In genomic region chr6:3762359-3762758, GRCh38 we compare ENCODE assay signal across 20 cellular contexts. TPM values are rescaled to one million over a fixed set of nuclear protein-coding genes. Genes with fewer than 3 reads are reported as not detected.
DNase-seq lines count a peak whose midpoint lies in the region; ATAC-seq and TF ChIP-seq lines count a peak whose summit lies in the region.
"Had no signal": no experiment of that assay in that cellular context is flagged by ENCODE, and none has a peak within 500 bp of the region (broad histone marks: within the 10 kb centered on the region; RNA-seq: fewer than 3 reads in every experiment).

No MANE protein-coding gene starts in this region.

- H3K4me1 ChIP-seq in endodermal cell (ENCODE audit: control insufficient read depth, insufficient read depth, low read length) (no peaks in the 10 kb centered on the region), right lobe of liver (peaks cover 0 to 13% (median 0%) of the 10 kb centered on the region in 4 donors)
- H3K4me1 ChIP-seq: HAP-1 had no signal

- no peaks in the 10 kb centered on the region for H3K9me3 Mint-ChIP-seq in endodermal cell
- H3K9me3 Mint-ChIP-seq: CD4-positive, CD25-positive, alpha-beta regulatory T cell; CD8-positive, alpha-beta memory T cell had no signal

- H3K36me3 ChIP-seq in endodermal cell (ENCODE audit: control insufficient read depth, insufficient read depth, low read length) (no peaks in the 10 kb centered on the region), right lobe of liver (no peaks in the 10 kb centered on the region)
- H3K36me3 ChIP-seq: BLaER1 treated with 17β-estradiol and CSF1 and Interleukin-3, amounts not matched to agents 10 nM and 100 nM; HAP-1 had no signal

- no peak for TF ChIP-seq POLR2A in right lobe of liver (IDR thresholded peaks at IDR 0.05)

- CTCF ChIA-PET in GM10248 (lab: Yijun Ruan, JAX): no interaction called here

- H3K9me3 ChIP-seq in endodermal cell (ENCODE audit: control insufficient read depth, low read length) (no peaks in the 10 kb centered on the region), right lobe of liver (no peaks in the 10 kb centered on the region)
- H3K9me3 ChIP-seq: HAP-1 had no signal

- peak; percentile 12 to 65 (median 22) for ATAC-seq in right lobe of liver
- ATAC-seq in HG02759 (IDR thresholded peaks at IDR 0.05; ENCODE audit: unreplicated experiment): no peak

- WGBS in endodermal cell (ENCODE audit: insufficient coverage in 1 of 2, insufficient read length in 1 of 2), 2 experiments: 94 to 96% methylated on average over 13 to 15 of the region's 15 CpGs
- 67% methylated on average over 6 of the region's 15 CpGs for WGBS in right lobe of liver (ENCODE audit: insufficient coverage, low coverage, low lambda C conversion rate, missing lambda C conversion rate)

- H3K4me3 ChIP-seq in LNCaP clone FGC (ENCODE audit: low read depth, low read length) (no peak overlapping the region), endodermal cell (ENCODE audit: low read length) (no peak overlapping the region), right lobe of liver (no peak overlapping the region)
- H3K4me3 ChIP-seq: BLaER1 treated with 17β-estradiol and CSF1 and Interleukin-3, amounts not matched to agents 10 nM and 100 nM; GM23248; HAP-1 had no signal

- peaks cover 4% of the 10 kb centered on the region for H3K4me1 Mint-ChIP-seq in endodermal cell
- H3K4me1 Mint-ChIP-seq: CD4-positive, CD25-positive, alpha-beta regulatory T cell; CD8-positive, alpha-beta memory T cell had no signal

- intact Hi-C loops in right lobe of liver (cut with DNase I): no loop called here

- TF ChIP-seq CTCF in C4-2B (conservative IDR thresholded peaks at IDR 0.05) (no peak), LNCaP clone FGC (IDR thresholded peaks at IDR 0.05; ENCODE audit: control insufficient read depth, extremely low read depth, insufficient read depth) (no peak), endodermal cell (conservative IDR thresholded peaks at IDR 0.05) (no peak), right lobe of liver (IDR thresholded peaks at IDR 0.05) (no peak), GM10248 (IDR thresholded peaks at IDR 0.05; ENCODE audit: control extremely low read depth, extremely low read depth, low read depth, missing control alignments) (no peak)

- no peaks in the 10 kb centered on the region for H3K36me3 Mint-ChIP-seq in endodermal cell (ENCODE audit: low read depth)
- H3K36me3 Mint-ChIP-seq: CD4-positive, CD25-positive, alpha-beta regulatory T cell; CD8-positive, alpha-beta memory T cell had no signal

- DNase-seq in LNCaP clone FGC (ENCODE audit: low read depth) (peak; percentile 39), endodermal cell (peak; percentile 18), right lobe of liver (no peak), G401 (ENCODE audit: low spot score) (no peak), GM10248 (ENCODE audit: extremely low spot score) (no peak), ureter (ENCODE audit: low spot score) (no peak)
- DNase-seq: 8988T; CD4-positive, CD25-positive, alpha-beta regulatory T cell; CD8-positive, alpha-beta memory T cell; COR-L47; DMS 273 treated with DMSO at 0.1 percent for 48 hours; DMS53; DND-41; EL; GM23248 had no signal

- H3K27me3 Mint-ChIP-seq in endodermal cell (ENCODE audit: insufficient read depth): no peaks in the 10 kb centered on the region
- H3K27me3 Mint-ChIP-seq: B cell had no signal

- POLR2A ChIA-PET in GM10248 (lab: Yijun Ruan, JAX): no interaction called here

- no peak overlapping the region for H3K4me3 Mint-ChIP-seq in endodermal cell
- H3K4me3 Mint-ChIP-seq: B cell; CD4-positive, CD25-positive, alpha-beta regulatory T cell; CD8-positive, alpha-beta memory T cell had no signal

- H3K27ac Mint-ChIP-seq in endodermal cell: no peak overlapping the region
- H3K27ac Mint-ChIP-seq: B cell had no signal

- H3K27me3 ChIP-seq in endodermal cell (ENCODE audit: control insufficient read depth, insufficient read depth, low read length, poor library complexity, severe bottlenecking) (no peaks in the 10 kb centered on the region), right lobe of liver (no peaks in the 10 kb centered on the region)
- H3K27me3 ChIP-seq: BLaER1 treated with 17β-estradiol and CSF1 and Interleukin-3, amounts not matched to agents 10 nM and 100 nM had no signal

- in situ Hi-C loops in G401 (cut with HindIII; ENCODE audit: low sequenced_read_pairs): no loop called here

- H3K27ac ChIP-seq in C4-2B (peak overlapping the region; percentile 76), endodermal cell (ENCODE audit: low read depth, low read length) (no peak overlapping the region), right lobe of liver (no peak overlapping the region)
- H3K27ac ChIP-seq: BLaER1 treated with 17β-estradiol and CSF1 and Interleukin-3, amounts not matched to agents 10 nM and 100 nM; GM23248 had no signal

- H3K9ac ChIP-seq in endodermal cell (ENCODE audit: extremely low read depth, low read length, poor library complexity, severe bottlenecking): no peak overlapping the region
- H3K9ac ChIP-seq: BLaER1 treated with 17β-estradiol and CSF1 and Interleukin-3, amounts not matched to agents 10 nM and 100 nM; GM23248 had no signal

RNA-seq across cellular contexts. Expression of gene PXDC1, which starts 10.8 kb away (rescaled TPM):
- 1 to 10 TPM; 3.3 to 4.6 TPM for total RNA-seq in endodermal cell
- polyA plus RNA-seq in endodermal cell (2013, experiment 1 of 2): 8.0 TPM
- polyA plus RNA-seq in endodermal cell (2013, experiment 2 of 2): 9.8 TPM
- total RNA-seq in right lobe of liver: 100 to 1,000 TPM in 3 of 6 experiments, 10 to 100 TPM in 3; 50.5 to 250 (median 97.5) TPM
- total RNA-seq in G401 (2014; rRNA removed; shearing (Covaris generic)): 1.4 and 2.1 TPM in 2 replicates
- 22.9 TPM for total RNA-seq in ureter
- polyA plus RNA-seq: CD4-positive, CD25-positive, alpha-beta regulatory T cell; CD8-positive, alpha-beta memory T cell had no signal

Comparison
In these comparisons a context has a peak if more than half of its experiments do, and no peak if none do; other contexts are left out.
1. DNase-seq: peak in LNCaP clone FGC (single experiment) and endodermal cell (single experiment); none in right lobe of liver (0 of 3), G401 (single experiment), GM10248 (single experiment) and ureter (single experiment).